In the genomic region with DNA sequence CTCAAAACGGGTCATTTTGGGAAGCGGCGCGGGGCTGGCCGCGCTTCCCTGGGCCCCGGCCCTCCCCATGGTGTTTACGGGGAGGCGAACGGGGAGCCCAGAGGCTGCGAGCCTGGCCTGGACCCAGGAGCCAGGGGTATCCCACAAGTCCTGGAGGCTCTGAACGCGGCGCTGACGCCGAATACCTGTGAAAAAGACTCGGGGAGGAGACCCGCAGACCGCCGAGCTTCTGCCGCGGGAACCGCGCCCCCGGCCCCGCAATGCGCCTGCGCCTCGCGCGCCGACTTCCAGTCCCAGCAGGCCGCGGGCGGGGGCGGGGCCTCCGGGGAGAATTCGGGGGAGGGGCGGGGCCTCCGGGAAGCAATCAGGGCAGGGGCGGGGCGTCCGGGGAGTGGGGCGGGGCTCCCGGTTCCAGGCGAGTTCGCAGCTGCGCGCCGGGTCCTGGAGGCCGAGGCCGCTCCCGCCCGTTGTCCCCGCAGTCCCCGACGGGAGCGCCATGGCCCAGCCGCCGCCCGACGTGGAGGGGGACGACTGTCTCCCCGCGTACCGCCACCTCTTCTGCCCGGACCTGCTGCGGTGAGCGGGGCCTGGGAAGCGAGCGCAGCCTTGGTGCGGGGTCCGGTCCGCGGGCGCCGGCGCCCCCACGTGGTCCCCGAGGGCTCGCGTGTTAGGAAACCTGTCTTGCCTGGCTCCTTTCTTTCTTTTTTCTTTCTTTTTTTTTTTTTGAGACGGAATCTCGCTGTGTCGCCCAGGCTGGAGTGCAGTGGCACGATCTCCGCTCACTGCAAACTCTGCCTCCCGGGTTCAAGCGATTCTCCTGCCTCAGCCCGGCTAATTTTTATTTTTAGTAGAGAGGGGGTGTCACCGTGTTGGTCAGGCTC, we compare ENCODE assay signal across 8 cellular contexts. TPM values are rescaled to one million over a fixed set of nuclear protein-coding genes. Genes with fewer than 3 reads are reported as not detected.
DNase-seq lines count a peak whose midpoint lies in the region; ATAC-seq and TF ChIP-seq lines count a peak whose summit lies in the region.

A gene with protein sequence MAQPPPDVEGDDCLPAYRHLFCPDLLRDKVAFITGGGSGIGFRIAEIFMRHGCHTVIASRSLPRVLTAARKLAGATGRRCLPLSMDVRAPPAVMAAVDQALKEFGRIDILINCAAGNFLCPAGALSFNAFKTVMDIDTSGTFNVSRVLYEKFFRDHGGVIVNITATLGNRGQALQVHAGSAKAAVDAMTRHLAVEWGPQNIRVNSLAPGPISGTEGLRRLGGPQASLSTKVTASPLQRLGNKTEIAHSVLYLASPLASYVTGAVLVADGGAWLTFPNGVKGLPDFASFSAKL (plus strand): TSS at position 418 of the 881 bp plus-strand sequence. CDS start 79 bp downstream, at position 497.

- 0 to 1% (median 0%) methylated on average over 34 to 91 of the region's 91 CpGs for WGBS in stomach, 5 donors

- no peaks in the 10 kb centered on the region for H3K9me3 Mint-ChIP-seq in neural crest cell

- peak; percentile 85 for DNase-seq in DMS153 treated with DMSO at 0.1 percent for 48 hours (lab: John Stamatoyannopoulos, UW; ENCODE audit: unreplicated experiment)
- peak; percentile 92 for DNase-seq in RWPE2 (ENCODE audit: low spot score)
- peak; percentile 98 for DNase-seq in activated gamma-delta T cell (lab: John Stamatoyannopoulos, UW)
- DNase-seq in fibroblast of villous mesenchyme (ENCODE audit: low read depth): peak; percentile 94
- DNase-seq in neural crest cell (ENCODE audit: low read depth, low spot score): peak; percentile 97
- peak; percentile 99 for DNase-seq in stomach

- H3K9me3 ChIP-seq in RWPE2 (ENCODE audit: severe bottlenecking): no peaks in the 10 kb centered on the region
- no peaks in the 10 kb centered on the region for H3K9me3 ChIP-seq in stomach

- H3K27ac ChIP-seq in KMS-11: peak within 1 kb of the TSS; percentile 81
- peak within 1 kb of the TSS; percentile 66 for H3K27ac ChIP-seq in RWPE2 (ENCODE audit: poor library complexity, severe bottlenecking)
- peak within 1 kb of the TSS; percentile 90 to 98 (median 95) for H3K27ac ChIP-seq in stomach

- TF ChIP-seq POLR2A in stomach (IDR thresholded peaks at IDR 0.05): no peak

- H3K4me1 Mint-ChIP-seq in neural crest cell: peaks cover 12% of the 10 kb centered on the region

- H3K27ac Mint-ChIP-seq in neural crest cell (ENCODE audit: unreplicated experiment): peak within 1 kb of the TSS; percentile 75

- no peak within 1 kb of the TSS for H3K4me3 ChIP-seq in KMS-11 (IDR thresholded peaks at IDR 0.05; ENCODE audit: insufficient read depth, low read depth, low read length)
- H3K4me3 ChIP-seq in RWPE2 (ENCODE audit: severe bottlenecking): peak within 1 kb of the TSS; percentile 90
- H3K4me3 ChIP-seq in fibroblast of villous mesenchyme (ENCODE audit: low read depth, low read length): peak within 1 kb of the TSS; percentile 84
- peak within 1 kb of the TSS; percentile 67 to 86 (median 76) for H3K4me3 ChIP-seq in stomach

- peak within 1 kb of the TSS; percentile 93 for H2AFZ ChIP-seq in KMS-11 (ENCODE audit: low read depth)

- TF ChIP-seq EP300 in stomach (IDR thresholded peaks at IDR 0.05): no peak

- H3K4me1 ChIP-seq in KMS-11 (ENCODE audit: low read depth, poor library complexity, severe bottlenecking) (peaks cover 18% of the 10 kb centered on the region), RWPE2 (ENCODE audit: insufficient read depth, poor library complexity, severe bottlenecking) (peaks cover 3% of the 10 kb centered on the region), stomach (peaks cover 17 to 52% (median 38%) of the 10 kb centered on the region in 4 donors)

- TF ChIP-seq CTCF in KMS-11 (conservative IDR thresholded peaks at IDR 0.05; ENCODE audit: low read depth, low read length) (peak; percentile 70), RWPE2 (IDR thresholded peaks at IDR 0.05; ENCODE audit: poor library complexity, severe bottlenecking) (peak; percentile 74), fibroblast of villous mesenchyme (IDR thresholded peaks at IDR 0.05; ENCODE audit: insufficient read depth, low read depth, low read length) (peak; percentile 31), neural crest cell (conservative IDR thresholded peaks at IDR 0.05) (peak; percentile 58), stomach (IDR thresholded peaks at IDR 0.05) (peak in 3 of 7 experiments; percentile 23 to 49 (median 40))

- H3K27me3 ChIP-seq in KMS-11 (ENCODE audit: insufficient read depth, low read depth): peaks cover 1% of the 10 kb centered on the region
- H3K27me3 ChIP-seq in RWPE2 (ENCODE audit: insufficient read depth, poor library complexity, severe bottlenecking): no peaks in the 10 kb centered on the region
- no peaks in the 10 kb centered on the region for H3K27me3 ChIP-seq in stomach

- peak within 1 kb of the TSS; percentile 90 for H3K9ac ChIP-seq in KMS-11

- no peaks in the 10 kb centered on the region for H3K36me3 Mint-ChIP-seq in neural crest cell (ENCODE audit: low read depth)

- no peaks in the 10 kb centered on the region for H3K79me2 ChIP-seq in KMS-11 (ENCODE audit: insufficient read depth, low read depth)

- peak within 1 kb of the TSS; percentile 87 for H3K4me3 Mint-ChIP-seq in neural crest cell

- intact Hi-C loops in stomach (cut with DNase I; ENCODE audit: low total_unique reads): no loop called here

- no peaks in the 10 kb centered on the region for H3K36me3 ChIP-seq in KMS-11 (ENCODE audit: insufficient read depth)
- peaks cover 6% of the 10 kb centered on the region; the same call in 1 of the 2 replicates for H3K36me3 ChIP-seq in RWPE2 (ENCODE audit: low read depth)
- H3K36me3 ChIP-seq in stomach: peaks cover 0 to 15% (median 9%) of the 10 kb centered on the region in 4 donors

- H4K20me1 ChIP-seq in KMS-11 (ENCODE audit: insufficient read depth): no peaks in the 10 kb centered on the region

- peak within 1 kb of the TSS; percentile 64 for H3K4me2 ChIP-seq in KMS-11

- peak; percentile 49 for ATAC-seq in GM21528 (IDR thresholded peaks at IDR 0.05; ENCODE audit: low FRiP score, unreplicated experiment)
- peak; percentile 70 for ATAC-seq in RWPE2 (ENCODE audit: low read depth)

- H3K27me3 Mint-ChIP-seq in neural crest cell (ENCODE audit: low read depth): peaks cover 1% of the 10 kb centered on the region

RNA-seq across cellular contexts. Expression of the gene that starts here (rescaled TPM):
- total RNA-seq in fibroblast of villous mesenchyme (11.6 and 16.0 TPM in 2 replicates), neural crest cell (22.4 and 25.7 TPM in 2 replicates), stomach (100 to 1,000 TPM in 1 of 5 donors, 10 to 100 TPM in 2, 1 to 10 TPM in 2; 5.8 to 149 (median 12.5) TPM)
- polyA plus RNA-seq in stomach: 10 to 100 TPM; 20.8 to 24.5 (median 22.6) TPM
